ENCODE assay signal across 1 cellular context in genomic region chr1:112704908-112705627, GRCh38.
TF ChIP-seq lines count a peak whose summit lies in the region.

No MANE protein-coding gene starts in this region.

TF ChIP-seq in K562, 482 proteins besides CTCF, POLR2A, EP300 and RAD21 (continued from another document and continues in another):
- TF ChIP-seq ARID3A (IDR thresholded peaks at IDR 0.05; ENCODE audit: borderline replicate concordance, low read depth, low read length) (no peak), ID3 (CRISPR knock-in tag; IDR thresholded peaks at IDR 0.05) (no peak), ID3 (tag; IDR thresholded peaks at IDR 0.05) (no peak; the same call in 1 of the 2 replicates), THAP12 (CRISPR knock-in tag; IDR thresholded peaks at IDR 0.05) (0 out of 2 replicates have a peak, but pooled peaks have one; percentile 12), NFE2 (IDR thresholded peaks at IDR 0.05; ENCODE audit: low read depth) (no peak; the same call in 1 of the 2 replicates), ZNF695 (CRISPR knock-in tag; IDR thresholded peaks at IDR 0.05) (no peak), SIN3B (IDR thresholded peaks at IDR 0.05; ENCODE audit: low read depth) (no peak), MTA1 (IDR thresholded peaks at IDR 0.05; ENCODE audit: borderline replicate concordance) (peak; percentile 57; the same call in 1 of the 2 replicates), LCOR (CRISPR knock-in tag; IDR thresholded peaks at IDR 0.05) (peak; percentile 92), JUN (IDR thresholded peaks at IDR 0.05; ENCODE audit: borderline replicate concordance, low read depth, low read length) (peak; percentile 56; the same call in 1 of the 2 replicates), JUN (CRISPR knock-in tag; IDR thresholded peaks at IDR 0.05; ENCODE audit: borderline replicate concordance) (no peak), ZBTB1 (CRISPR knock-in tag; IDR thresholded peaks at IDR 0.05; ENCODE audit: borderline replicate concordance, low read depth) (peak; percentile 34; the same call in 1 of the 2 replicates), MTA3 (IDR thresholded peaks at IDR 0.05; ENCODE audit: borderline replicate concordance) (peak; percentile 73; the same call in 1 of the 2 replicates), MAFG (tag; conservative IDR thresholded peaks at IDR 0.05) (no peak), CBX3 (IDR thresholded peaks at IDR 0.05; ENCODE audit: borderline replicate concordance in 1 of 2, low read length in 2 of 2) (peak in 1 of 2 experiments; percentile 81; a peak in 1 of 3 replicates), ZNF75A (CRISPR knock-in tag; IDR thresholded peaks at IDR 0.05) (no peak), NBN (IDR thresholded peaks at IDR 0.05; ENCODE audit: low read depth) (peak; percentile 78; the same call in 1 of the 2 replicates), MCM5 (IDR thresholded peaks at IDR 0.05; ENCODE audit: low read depth) (no peak), CHCHD3 (CRISPR knock-in tag; IDR thresholded peaks at IDR 0.05) (no peak), FOXA3 (CRISPR knock-in tag; conservative IDR thresholded peaks at IDR 0.05 in 1 of 2, IDR thresholded peaks at IDR 0.05 in 1 of 2) (0 out of 4 replicates have a peak, but pooled peaks of 1 of the 2 experiments have one; percentile 2), TEAD4 (IDR thresholded peaks at IDR 0.05; ENCODE audit: low read length) (0 out of 2 replicates have a peak, but pooled peaks have one; percentile 6), TEAD4 (CRISPR knock-in tag; IDR thresholded peaks at IDR 0.05; ENCODE audit: borderline replicate concordance) (no peak; the same call in 1 of the 2 replicates), AFF4 (CRISPR knock-in tag; IDR thresholded peaks at IDR 0.05) (peak; percentile 71), ZBTB40 (IDR thresholded peaks at IDR 0.05) (peak; percentile 72), ZBTB40 (CRISPR knock-in tag; IDR thresholded peaks at IDR 0.05) (no peak), REST (CRISPR knock-in tag; IDR thresholded peaks at IDR 0.05; ENCODE audit: low read depth) (no peak), MLX (CRISPR knock-in tag; conservative IDR thresholded peaks at IDR 0.05) (no peak), HDAC6 (IDR thresholded peaks at IDR 0.05; ENCODE audit: low read depth, low read length) (no peak), ZNF277 (CRISPR knock-in tag; IDR thresholded peaks at IDR 0.05; ENCODE audit: borderline replicate concordance) (no peak), RBBP5 (IDR thresholded peaks at IDR 0.05; ENCODE audit: borderline replicate concordance, insufficient read depth, low read length, poor library complexity, severe bottlenecking) (peak; percentile 63), SREBF1 (IDR thresholded peaks at IDR 0.05; ENCODE audit: borderline replicate concordance, low read depth, low read length) (no peak)
